ENCODE assay signal across 8 cellular contexts in genomic region chr6:100880901-100881706, GRCh38. TPM values are rescaled to one million over a fixed set of nuclear protein-coding genes. Genes with fewer than 3 reads are reported as not detected.
DNase-seq lines count a peak whose midpoint lies in the region; ATAC-seq and TF ChIP-seq lines count a peak whose summit lies in the region.

Gene ASCC3 (minus strand): TSS chr6:100881329. CDS start chr6:100867997, 13,332 bp downstream.

- peaks cover 61% of the 10 kb centered on the region for H3K4me1 Mint-ChIP-seq in WTC11

- H3K27ac Mint-ChIP-seq in WTC11, result peak within 1 kb of the TSS; percentile 97

- TF ChIP-seq CTCF in WTC11 (IDR thresholded peaks at IDR 0.05), result no peak
- TF ChIP-seq CTCF in cardiac fibroblast (IDR thresholded peaks at IDR 0.05; ENCODE audit: low read depth, low read length), result no peak

- CTCF ChIA-PET in WTC11 (lab: Charles Lee), result interaction anchor here (1.2 kb wide), 1 partner anchor 765 kb away, joined by 3 read pairs; no protein-coding TSS in a partner anchor

- peak within 1 kb of the TSS; percentile 99 for H3K4me3 Mint-ChIP-seq in WTC11

- H3K4me3 ChIP-seq in cardiac fibroblast (replicated peaks in 1 of 2; ENCODE audit: low read depth in 2 of 2, low read length in 2 of 2), result peak within 1 kb of the TSS; percentile 84 to 88

- DNase-seq in AG08395 (ENCODE audit: low spot score) (peak; percentile 95), NCI-H2196 (lab: John Stamatoyannopoulos, UW; ENCODE audit: unreplicated experiment) (peak; percentile 91), WTC11 (ENCODE audit: low spot score) (peak; percentile 92), cardiac fibroblast (ENCODE audit: low read depth in 2 of 2) (peak; percentile 93), iris pigment epithelial cell (ENCODE audit: low read depth) (peak; percentile 93)
- peak; percentile 86 to 90 for DNase-seq in stimulated activated CD4-positive, alpha-beta T cell treated with anti-CD3 and anti-CD28 coated beads, Interleukin-12 subunit alpha, Interleukin-12 subunit beta, amount 100 ng/mL, for 24 hours (ENCODE audit: low read depth in 2 of 2)

- H3K36me3 Mint-ChIP-seq in WTC11, result no peaks in the 10 kb centered on the region

- no peaks in the 10 kb centered on the region; the same call in 1 of the 2 replicates for H3K9me3 Mint-ChIP-seq in WTC11

- peak; percentile 93 for ATAC-seq in GM18873 (IDR thresholded peaks at IDR 0.05; ENCODE audit: low FRiP score, unreplicated experiment)
- ATAC-seq in HG03135 (IDR thresholded peaks at IDR 0.05; ENCODE audit: unreplicated experiment), result peak; percentile 98
- ATAC-seq in WTC11, result peak; percentile 92

- POLR2A ChIA-PET in WTC11 (lab: Charles Lee), result interaction anchor here (0.6 kb wide), 1 partner anchor 96 kb away, joined by 4 read pairs; no protein-coding TSS in a partner anchor

- H3K27me3 Mint-ChIP-seq in WTC11 (ENCODE audit: low read depth), result no peaks in the 10 kb centered on the region; the same call in 1 of the 2 replicates

TF ChIP-seq in WTC11, 78 proteins besides CTCF, POLR2A, EP300 and RAD21 (continues in another document):
- TF ChIP-seq PREB (CRISPR knock-in tag; IDR thresholded peaks at IDR 0.05; ENCODE audit: borderline replicate concordance) (no peak; the same call in 1 of the 2 replicates), PRDM15 (CRISPR knock-in tag; IDR thresholded peaks at IDR 0.05) (0 out of 2 replicates have a peak, but pooled peaks have one; percentile 38), CREM (CRISPR knock-in tag; IDR thresholded peaks at IDR 0.05) (peak; percentile 89; the same call in 1 of the 2 replicates), NFYB (CRISPR knock-in tag; conservative IDR thresholded peaks at IDR 0.05; ENCODE audit: low read depth) (0 out of 2 replicates have a peak, but pooled peaks have one; percentile 11), JAZF1 (CRISPR knock-in tag; IDR thresholded peaks at IDR 0.05) (no peak), USF2 (CRISPR knock-in tag; IDR thresholded peaks at IDR 0.05) (no peak), FOXK1 (CRISPR knock-in tag; IDR thresholded peaks at IDR 0.05) (peak; percentile 83; the same call in 1 of the 2 replicates), E2F4 (CRISPR knock-in tag; IDR thresholded peaks at IDR 0.05; ENCODE audit: borderline replicate concordance, low read depth) (peak; percentile 76; the same call in 1 of the 2 replicates), GTF2I (CRISPR knock-in tag; conservative IDR thresholded peaks at IDR 0.05) (no peak), NR3C1 (CRISPR knock-in tag; conservative IDR thresholded peaks at IDR 0.05; ENCODE audit: low read depth) (no peak), NR1H2 (CRISPR knock-in tag; IDR thresholded peaks at IDR 0.05) (no peak), ATF1 (CRISPR knock-in tag; IDR thresholded peaks at IDR 0.05) (no peak), TEAD1 (CRISPR knock-in tag; IDR thresholded peaks at IDR 0.05) (peak; percentile 87), ZNF671 (CRISPR knock-in tag; IDR thresholded peaks at IDR 0.05) (no peak), KAT7 (CRISPR knock-in tag; IDR thresholded peaks at IDR 0.05; ENCODE audit: borderline replicate concordance) (peak; percentile 85; the same call in 1 of the 2 replicates), MAX (CRISPR knock-in tag; IDR thresholded peaks at IDR 0.05) (peak; percentile 97), USF1 (CRISPR knock-in tag; IDR thresholded peaks at IDR 0.05) (peak; percentile 55; the same call in 1 of the 2 replicates), ZNF425 (CRISPR knock-in tag; conservative IDR thresholded peaks at IDR 0.05) (no peak), RELA (CRISPR knock-in tag; IDR thresholded peaks at IDR 0.05; ENCODE audit: borderline replicate concordance) (peak; percentile 93; the same call in 1 of the 2 replicates), ZNF396 (CRISPR knock-in tag; IDR thresholded peaks at IDR 0.05; ENCODE audit: borderline replicate concordance) (no peak), OVOL2 (CRISPR knock-in tag; IDR thresholded peaks at IDR 0.05; ENCODE audit: borderline replicate concordance) (no peak)

RNA-seq across cellular contexts. Expression of gene ASCC3, which starts in this region (rescaled TPM):
- 77.0 to 80.7 TPM (median 77.3 TPM) in 3 replicates for total RNA-seq in WTC11 (2021)

Comparison
In these comparisons a context has a peak if more than half of its experiments do, and no peak if none do; other contexts are left out.
1. Peak in every context shown above with its lines: DNase-seq, ATAC-seq and H3K4me3 ChIP-seq.